ENCODE assay signal across 11 cellular contexts in the genomic region with DNA sequence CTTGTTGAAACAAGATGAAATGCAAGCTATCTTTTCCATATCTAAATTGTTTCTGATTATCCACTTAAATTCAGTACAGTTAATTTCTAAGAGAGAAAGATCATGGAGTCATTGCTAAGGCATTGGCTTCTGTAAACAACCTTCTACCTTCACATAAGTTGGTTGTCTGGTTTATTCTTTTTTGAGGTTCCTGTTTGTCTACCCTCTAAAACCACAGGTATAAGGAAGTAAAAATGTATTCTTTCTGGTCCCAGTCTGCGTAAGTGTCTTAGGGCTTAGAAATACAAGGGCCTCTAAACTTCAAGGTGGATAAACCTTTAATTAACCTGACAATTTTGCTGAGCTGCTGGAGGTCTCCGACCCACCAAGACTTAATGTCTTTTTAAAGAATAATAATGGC. TPM values are rescaled to one million over a fixed set of nuclear protein-coding genes. Genes with fewer than 3 reads are reported as not detected.
DNase-seq lines count a peak whose midpoint lies in the region; ATAC-seq and TF ChIP-seq lines count a peak whose summit lies in the region.
"Had no signal": no experiment of that assay in that cellular context is flagged by ENCODE, and none has a peak within 500 bp of the region (broad histone marks: within the 10 kb centered on the region; RNA-seq: fewer than 3 reads in every experiment).

No MANE protein-coding gene starts in this region.

- no peak for TF ChIP-seq EP300 in sigmoid colon (IDR thresholded peaks at IDR 0.05)

- WGBS in sigmoid colon, 2 donors: 56 to 76% methylated on average over 2 of the region's 2 CpGs

- peaks cover 18 to 53% (median 25%) of the 10 kb centered on the region in 4 donors for H3K4me1 Mint-ChIP-seq in CD4-positive, alpha-beta memory T cell

- intact Hi-C loops in CD4-positive, alpha-beta memory T cell (cut with micrococcal nuclease): no loop called here
- intact Hi-C loops in sigmoid colon (cut with DNase I): loop anchor here (5.0 kb wide), 1 partner anchor 45 kb away; no protein-coding TSS in a partner anchor

- no peaks in the 10 kb centered on the region for H3K9me3 ChIP-seq in CD4-positive, alpha-beta memory T cell (ENCODE audit: control insufficient read depth in 1 of 2, low read length in 2 of 2)
- no peaks in the 10 kb centered on the region for H3K9me3 ChIP-seq in effector memory CD4-positive, alpha-beta T cell (ENCODE audit: control insufficient read depth, low read length)
- H3K9me3 ChIP-seq in sigmoid colon: no peaks in the 10 kb centered on the region

- no peak overlapping the region for H3K4me3 ChIP-seq in CD4-positive, alpha-beta memory T cell (ENCODE audit: low read length in 2 of 2)
- peak overlapping the region; percentile 16 for H3K4me3 ChIP-seq in effector memory CD4-positive, alpha-beta T cell (ENCODE audit: insufficient read depth, low read depth, low read length, poor library complexity, severe bottlenecking)
- H3K4me3 ChIP-seq in sigmoid colon: no peak overlapping the region

- peaks cover 0 to 4% (median 0%) of the 10 kb centered on the region in 8 donors for H3K9me3 Mint-ChIP-seq in CD4-positive, alpha-beta memory T cell
- H3K9me3 Mint-ChIP-seq: stimulated activated naive CD8-positive, alpha-beta T cell treated with anti-CD3 and anti-CD28 coated beads, Interleukin-15, amount 100 ng/mL, for 72 hours had no signal

- H3K27me3 Mint-ChIP-seq in CD4-positive, alpha-beta memory T cell: no peaks in the 10 kb centered on the region
- H3K27me3 Mint-ChIP-seq: stimulated activated naive CD8-positive, alpha-beta T cell treated with anti-CD3 and anti-CD28 coated beads, Interleukin-15, amount 100 ng/mL, for 72 hours had no signal

- H3K36me3 ChIP-seq in CD4-positive, alpha-beta memory T cell (ENCODE audit: insufficient read depth, low read length): no peaks in the 10 kb centered on the region
- no peaks in the 10 kb centered on the region for H3K36me3 ChIP-seq in effector memory CD4-positive, alpha-beta T cell (ENCODE audit: control insufficient read depth, insufficient read depth, low read length)
- no peaks in the 10 kb centered on the region for H3K36me3 ChIP-seq in sigmoid colon

- no peaks in the 10 kb centered on the region for H3K27me3 ChIP-seq in CD4-positive, alpha-beta memory T cell (ENCODE audit: insufficient read depth, low read length)
- no peaks in the 10 kb centered on the region for H3K27me3 ChIP-seq in effector memory CD4-positive, alpha-beta T cell (replicated peaks; ENCODE audit: control insufficient read depth, insufficient read depth, low read length, poor library complexity, severe bottlenecking)
- H3K27me3 ChIP-seq in sigmoid colon: no peaks in the 10 kb centered on the region

- peak overlapping the region in 6 of 8 donors; percentile 38 to 74 (median 48) for H3K4me3 Mint-ChIP-seq in CD4-positive, alpha-beta memory T cell

- peak; percentile 19 for ATAC-seq in GM21367 (IDR thresholded peaks at IDR 0.05; ENCODE audit: unreplicated experiment)
- no peak for ATAC-seq in HG03520 (IDR thresholded peaks at IDR 0.05; ENCODE audit: unreplicated experiment)
- ATAC-seq: stimulated activated naive CD8-positive, alpha-beta T cell treated with anti-CD3 and anti-CD28 coated beads, Interleukin-15, amount 100 ng/mL, for 72 hours had no signal

- H3K27ac Mint-ChIP-seq in CD4-positive, alpha-beta memory T cell: peak overlapping the region; percentile 75 to 90 (median 89)
- H3K27ac Mint-ChIP-seq: stimulated activated naive CD8-positive, alpha-beta T cell treated with anti-CD3 and anti-CD28 coated beads, Interleukin-15, amount 100 ng/mL, for 72 hours had no signal

- no peak for TF ChIP-seq CTCF in sigmoid colon (IDR thresholded peaks at IDR 0.05)

- CTCF ChIA-PET in CD4-positive, alpha-beta memory T cell (lab: Charles Lee; ENCODE audit: partially characterized antibody): interaction anchor here (6.6 kb wide), 1 partner anchor 50 kb away, joined by 62 read pairs; no protein-coding TSS in a partner anchor

- no peak for TF ChIP-seq POLR2A in sigmoid colon (IDR thresholded peaks at IDR 0.05)

- peaks cover 0 to 13% of the 10 kb centered on the region in 2 donors for H3K36me3 Mint-ChIP-seq in CD4-positive, alpha-beta memory T cell

- H3K4me1 ChIP-seq in CD4-positive, alpha-beta memory T cell (ENCODE audit: insufficient read depth, low read length): peaks cover 30% of the 10 kb centered on the region
- H3K4me1 ChIP-seq in effector memory CD4-positive, alpha-beta T cell (ENCODE audit: control insufficient read depth, insufficient read depth, low read length, poor library complexity, severe bottlenecking): peaks cover 9% of the 10 kb centered on the region
- H3K4me1 ChIP-seq in sigmoid colon: peaks cover 0 to 11% (median 8%) of the 10 kb centered on the region in 4 donors

- peak overlapping the region; percentile 23 for H3K27ac ChIP-seq in CD4-positive, alpha-beta memory T cell (ENCODE audit: low read depth, low read length)
- peak overlapping the region; percentile 26 for H3K27ac ChIP-seq in effector memory CD4-positive, alpha-beta T cell (ENCODE audit: insufficient read depth, low read length, poor library complexity, severe bottlenecking)
- no peak overlapping the region for H3K27ac ChIP-seq in sigmoid colon

- POLR2A ChIA-PET in CD4-positive, alpha-beta memory T cell (lab: Charles Lee; ENCODE audit: partially characterized antibody): interaction anchor here (0.8 to 4.1 kb wide), 6 partner anchors 9 to 49 kb away, joined by 3 to 22 read pairs (median 5); no protein-coding TSS in a partner anchor

- peak in 4 of 5 donors; percentile 43 to 63 (median 54) for DNase-seq in CD4-positive, alpha-beta memory T cell
- DNase-seq in NOMO-1 treated with dmso at 0.1 percent for 144 hours (lab: John Stamatoyannopoulos, UW; ENCODE audit: unreplicated experiment) (peak; percentile 47), sigmoid colon (no peak), SW 1271 (lab: John Stamatoyannopoulos, UW) (no peak), putamen (ENCODE audit: low spot score) (no peak)
- DNase-seq in effector memory CD4-positive, alpha-beta T cell: no peak
- DNase-seq: H7; NCI-H1436 treated with DMSO at 0.1 percent for 48 hours; stimulated activated naive CD8-positive, alpha-beta T cell treated with anti-CD3 and anti-CD28 coated beads, Interleukin-15, amount 100 ng/mL, for 72 hours had no signal

RNA-seq across cellular contexts. Expression of gene ATOSA, which starts 3.6 kb away (rescaled TPM):
- total RNA-seq in CD4-positive, alpha-beta memory T cell: 10 to 100 TPM; 95.6 to 97.1 TPM
- polyA plus RNA-seq in CD4-positive, alpha-beta memory T cell: 10 to 100 TPM; 12.7 to 13.7 TPM
- total RNA-seq in sigmoid colon: 10 to 100 TPM; 50.1 to 90.3 (median 82.2) TPM
- polyA plus RNA-seq in sigmoid colon: 10 to 100 TPM; 21.0 to 26.1 (median 25.5) TPM

Comparison
In these comparisons a context has a peak if more than half of its experiments do, and no peak if none do; other contexts are left out.
1. DNase-seq: peak in CD4-positive, alpha-beta memory T cell (4 of 5) and NOMO-1 treated with dmso at 0.1 percent for 144 hours (single experiment); none in effector memory CD4-positive, alpha-beta T cell (0 of 3), sigmoid colon (single experiment), SW 1271 (0 of 2) and putamen (single experiment).
2. H3K27ac ChIP-seq: peak in CD4-positive, alpha-beta memory T cell (single experiment) and effector memory CD4-positive, alpha-beta T cell (single experiment); none in sigmoid colon (0 of 4).